In genomic region chr12:44921736-44922135, GRCh38 we compare ENCODE assay signal across 29 cellular contexts.
"Had no signal": no experiment of that assay in that cellular context is flagged by ENCODE, and none has a peak within 500 bp of the region (broad histone marks: within the 10 kb centered on the region; RNA-seq: fewer than 3 reads in every experiment).

No MANE protein-coding gene starts in this region.

- DNase-seq: stimulated activated CD4-positive, alpha-beta T cell treated with anti-CD3 and anti-CD28 coated beads, Interleukin-2, amount 100 ng/mL, for 48 hours; stimulated activated CD4-positive, alpha-beta T cell treated with anti-CD3 and anti-CD28 coated beads, Interleukin-4, amount 100 ng/mL, for 1 hour; stimulated activated CD4-positive, alpha-beta T cell treated with anti-CD3 and anti-CD28 coated beads, Interleukin-4, amount 100 ng/mL, for 24 hours; stimulated activated CD4-positive, alpha-beta T cell treated with anti-CD3 and anti-CD28 coated beads, Interleukin-4, amount 100 ng/mL, for 4 hours; stimulated activated CD8-positive, alpha-beta memory T cell treated with anti-CD3 and anti-CD28 coated beads, Interleukin-4, amount 100 ng/mL, for 48 hours; stimulated activated naive B cell treated with anti-CD40 and anti-IgM and Interleukin-4, amounts not matched to agents 10 μg/mL and 1 μg/mL and 100 μg/mL, for 72 hours; stimulated activated naive CD4-positive, alpha-beta T cell; stimulated activated naive CD4-positive, alpha-beta T cell treated with Interleukin-2 at 50 U/mL for 16 hours; stimulated activated naive CD8-positive, alpha-beta T cell treated with anti-CD3 and anti-CD28 coated beads, Interleukin-15, amount 100 ng/mL, for 72 hours; stimulated activated naive CD8-positive, alpha-beta T cell treated with anti-CD3 and anti-CD28 coated beads, Interleukin-15, Interleukin-2, amounts not matched to agents 100 U/mL and 50 U/mL, for 24 hours; stomach; substantia nigra; testis; thyroid gland; tibial artery; transverse colon; trophoblast cell; upper lobe of left lung; upper lobe of right lung; uterus had no signal

- H3K27me3 Mint-ChIP-seq: stimulated activated naive CD8-positive, alpha-beta T cell treated with anti-CD3 and anti-CD28 coated beads, Interleukin-15, amount 100 ng/mL, for 72 hours; stimulated activated naive CD8-positive, alpha-beta T cell treated with anti-CD3 and anti-CD28 coated beads, Interleukin-15, Interleukin-2, amounts not matched to agents 100 ng/mL and 50 ng/mL, for 24 hours; type B pancreatic cell had no signal

- H3K36me3 Mint-ChIP-seq: stimulated activated effector memory CD8-positive, alpha-beta T cell treated with anti-CD3 and anti-CD28 coated beads, Interleukin-12 subunit alpha, Interleukin-12 subunit beta, amount 100 ng/mL, for 72 hours; stimulated activated memory B cell treated with anti-CD40 and anti-IgM and Interleukin-4, amounts not matched to agents 10 μg/mL and 1 μg/mL and 100 μg/mL, for 72 hours; stimulated activated naive B cell treated with anti-CD40 and anti-IgM and Interleukin-4, amounts not matched to agents 10 μg/mL and 1 μg/mL and 100 μg/mL, for 72 hours; type B pancreatic cell had no signal

- H3K4me3 ChIP-seq: stomach, suprapubic skin, testis, thoracic aorta, thyroid gland, tibial artery, tibial nerve, transverse colon, upper lobe of left lung, upper lobe of right lung, uterus, vagina had no signal

- H3K27me3 ChIP-seq: stomach, suprapubic skin, testis, thyroid gland, tibial artery, tibial nerve, transverse colon, upper lobe of left lung, upper lobe of right lung, uterus, vagina had no signal

- H3K27ac ChIP-seq: stomach, suprapubic skin, testis, thoracic aorta, thyroid gland, tibial artery, tibial nerve, transverse colon, upper lobe of left lung, upper lobe of right lung, uterus, vagina had no signal

- H3K27ac Mint-ChIP-seq: stimulated activated effector memory CD8-positive, alpha-beta T cell treated with anti-CD3 and anti-CD28 coated beads, Interleukin-12 subunit alpha, Interleukin-12 subunit beta, amount 100 ng/mL, for 72 hours; stimulated activated memory B cell treated with anti-CD40 and anti-IgM and Interleukin-4, amounts not matched to agents 10 μg/mL and 1 μg/mL and 100 μg/mL, for 72 hours; stimulated activated naive B cell treated with anti-CD40 and anti-IgM and Interleukin-4, amounts not matched to agents 10 μg/mL and 1 μg/mL and 100 μg/mL, for 72 hours; stimulated activated naive CD8-positive, alpha-beta T cell treated with anti-CD3 and anti-CD28 coated beads, Interleukin-15, amount 100 ng/mL, for 72 hours; stimulated activated naive CD8-positive, alpha-beta T cell treated with anti-CD3 and anti-CD28 coated beads, Interleukin-15, Interleukin-2, amounts not matched to agents 100 ng/mL and 50 ng/mL, for 24 hours; type B pancreatic cell had no signal

- H3K9me3 Mint-ChIP-seq: stimulated activated effector memory CD8-positive, alpha-beta T cell treated with anti-CD3 and anti-CD28 coated beads, Interleukin-12 subunit alpha, Interleukin-12 subunit beta, amount 100 ng/mL, for 72 hours; stimulated activated memory B cell treated with anti-CD40 and anti-IgM and Interleukin-4, amounts not matched to agents 10 μg/mL and 1 μg/mL and 100 μg/mL, for 72 hours; stimulated activated naive B cell treated with anti-CD40 and anti-IgM and Interleukin-4, amounts not matched to agents 10 μg/mL and 1 μg/mL and 100 μg/mL, for 72 hours; stimulated activated naive CD8-positive, alpha-beta T cell treated with anti-CD3 and anti-CD28 coated beads, Interleukin-15, amount 100 ng/mL, for 72 hours; stimulated activated naive CD8-positive, alpha-beta T cell treated with anti-CD3 and anti-CD28 coated beads, Interleukin-15, Interleukin-2, amounts not matched to agents 100 ng/mL and 50 ng/mL, for 24 hours; type B pancreatic cell had no signal

- H3K4me1 Mint-ChIP-seq: stimulated activated effector memory CD8-positive, alpha-beta T cell treated with anti-CD3 and anti-CD28 coated beads, Interleukin-12 subunit alpha, Interleukin-12 subunit beta, amount 100 ng/mL, for 72 hours; stimulated activated memory B cell treated with anti-CD40 and anti-IgM and Interleukin-4, amounts not matched to agents 10 μg/mL and 1 μg/mL and 100 μg/mL, for 72 hours; stimulated activated naive B cell treated with anti-CD40 and anti-IgM and Interleukin-4, amounts not matched to agents 10 μg/mL and 1 μg/mL and 100 μg/mL, for 72 hours; stimulated activated naive CD8-positive, alpha-beta T cell treated with anti-CD3 and anti-CD28 coated beads, Interleukin-15, amount 100 ng/mL, for 72 hours had no signal

- FAIRE-seq: urothelium cell line had no signal

- H3K4me3 Mint-ChIP-seq: stimulated activated effector memory CD8-positive, alpha-beta T cell treated with anti-CD3 and anti-CD28 coated beads, Interleukin-12 subunit alpha, Interleukin-12 subunit beta, amount 100 ng/mL, for 72 hours; stimulated activated memory B cell treated with anti-CD40 and anti-IgM and Interleukin-4, amounts not matched to agents 10 μg/mL and 1 μg/mL and 100 μg/mL, for 72 hours; stimulated activated naive B cell treated with anti-CD40 and anti-IgM and Interleukin-4, amounts not matched to agents 10 μg/mL and 1 μg/mL and 100 μg/mL, for 72 hours; stimulated activated naive CD8-positive, alpha-beta T cell treated with anti-CD3 and anti-CD28 coated beads, Interleukin-15, amount 100 ng/mL, for 72 hours; stimulated activated naive CD8-positive, alpha-beta T cell treated with anti-CD3 and anti-CD28 coated beads, Interleukin-15, Interleukin-2, amounts not matched to agents 100 ng/mL and 50 ng/mL, for 24 hours; type B pancreatic cell had no signal

- H3K4me1 ChIP-seq: stomach, suprapubic skin, testis, thyroid gland, tibial artery, tibial nerve, transverse colon, upper lobe of left lung, upper lobe of right lung, uterus, vagina had no signal

- H3K9me3 ChIP-seq: stomach, suprapubic skin, testis, thoracic aorta, thyroid gland, tibial artery, tibial nerve, transverse colon, upper lobe of left lung, upper lobe of right lung, uterus, vagina had no signal

- ATAC-seq: stimulated activated effector memory CD8-positive, alpha-beta T cell treated with anti-CD3 and anti-CD28 coated beads, Interleukin-12 subunit alpha, Interleukin-12 subunit beta, amount 100 ng/mL, for 72 hours; stimulated activated memory B cell treated with anti-CD40 and anti-IgM and Interleukin-4, amounts not matched to agents 10 μg/mL and 1 μg/mL and 100 μg/mL, for 72 hours; stimulated activated naive B cell treated with anti-CD40 and anti-IgM and Interleukin-4, amounts not matched to agents 10 μg/mL and 1 μg/mL and 100 μg/mL, for 72 hours; stimulated activated naive CD8-positive, alpha-beta T cell treated with anti-CD3 and anti-CD28 coated beads, Interleukin-15, amount 100 ng/mL, for 72 hours; stimulated activated naive CD8-positive, alpha-beta T cell treated with anti-CD3 and anti-CD28 coated beads, Interleukin-15, Interleukin-2, amounts not matched to agents 100 U/mL and 50 U/mL, for 24 hours; upper lobe of right lung had no signal

- H3K36me3 ChIP-seq: stomach, suprapubic skin, thoracic aorta, thyroid gland, tibial artery, tibial nerve, transverse colon, upper lobe of left lung, upper lobe of right lung, uterus, vagina had no signal
